24 cellular contexts compared by ENCODE assay signal in the genomic region with DNA sequence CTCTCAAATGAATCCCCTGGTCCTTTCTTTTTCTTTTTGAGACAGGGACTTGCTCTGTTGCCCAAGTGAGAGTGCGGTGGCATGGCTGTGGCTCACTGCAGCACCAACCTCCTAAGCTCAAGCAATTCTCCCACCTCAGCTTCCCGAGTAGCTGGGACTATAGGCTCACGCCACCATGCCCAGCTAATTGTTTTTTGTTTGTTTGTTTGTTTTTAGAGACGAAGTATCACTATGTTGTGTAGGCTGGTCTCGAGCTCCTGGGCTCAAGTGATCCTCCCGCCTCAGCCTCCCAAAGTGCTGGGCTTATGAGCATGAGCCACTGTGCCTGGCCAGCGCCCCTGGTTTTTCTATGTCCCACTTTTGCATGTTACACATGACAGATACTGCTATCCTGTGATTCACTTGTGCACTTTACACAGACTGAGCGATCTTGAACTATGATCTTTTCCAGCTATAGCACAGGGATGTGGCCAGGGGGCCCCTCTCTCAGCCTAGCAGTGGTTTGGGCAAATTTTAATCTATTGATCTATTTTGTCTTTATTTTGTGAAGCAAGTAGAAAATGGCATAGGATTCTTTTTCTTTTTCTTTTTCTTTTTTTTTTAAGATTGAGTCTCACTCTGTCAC. TPM values are rescaled to one million over a fixed set of nuclear protein-coding genes. Genes with fewer than 3 reads are reported as not detected.
"Had no signal": no experiment of that assay in that cellular context is flagged by ENCODE, and none has a peak within 500 bp of the region (broad histone marks: within the 10 kb centered on the region; RNA-seq: fewer than 3 reads in every experiment).

No MANE protein-coding gene starts in this region.

- FAIRE-seq: frontal cortex, islet of Langerhans, urothelium cell line had no signal

- H3K36me3 Mint-ChIP-seq: naive thymus-derived CD8-positive, alpha-beta T cell had no signal

- H3K36me3 ChIP-seq: heart left ventricle, neutrophil, right atrium auricular region had no signal

- DNase-seq: cerebellar nuclear complex; effector CD8-positive, alpha-beta T cell; heart left ventricle; hypothalamus; mammary epithelial cell; naive thymus-derived CD8-positive, alpha-beta T cell; stimulated activated CD4-positive, alpha-beta T cell treated with anti-CD3 and anti-CD28 coated beads, Interleukin-2, amount 100 ng/mL, for 48 hours; trophoblast cell had no signal

- H3K27ac ChIP-seq: coronary artery, heart left ventricle, neutrophil, right atrium auricular region had no signal

- H3K27me3 Mint-ChIP-seq: stimulated activated naive CD8-positive, alpha-beta T cell treated with anti-CD3 and anti-CD28 coated beads, Interleukin-15, Interleukin-2, amounts not matched to agents 100 ng/mL and 50 ng/mL, for 24 hours had no signal

- ATAC-seq: heart left ventricle; left lobe of liver; naive thymus-derived CD8-positive, alpha-beta T cell had no signal

- H3K4me3 Mint-ChIP-seq: stimulated activated naive CD8-positive, alpha-beta T cell treated with anti-CD3 and anti-CD28 coated beads, Interleukin-15, Interleukin-2, amounts not matched to agents 100 ng/mL and 50 ng/mL, for 24 hours had no signal

- H3K4me1 ChIP-seq: heart left ventricle, right atrium auricular region had no signal

- H3K27ac Mint-ChIP-seq: stimulated activated naive CD8-positive, alpha-beta T cell treated with anti-CD3 and anti-CD28 coated beads, Interleukin-15, Interleukin-2, amounts not matched to agents 100 ng/mL and 50 ng/mL, for 24 hours had no signal

- H3K9me3 ChIP-seq: neutrophil had no signal

- H3K4me3 ChIP-seq: coronary artery, heart left ventricle, right atrium auricular region, smooth muscle cell had no signal

RNA-seq across cellular contexts. Expression of a gene that starts 31.3 kb away (rescaled TPM):
- polyA plus RNA-seq: neural cell had no signal

RNA-seq across cellular contexts. Expression of a gene that starts 42.7 kb away (rescaled TPM):
- total RNA-seq: dermis microvascular lymphatic vessel endothelial cell; glomerular endothelial cell; left lobe of liver; mammary epithelial cell; mesenteric fat pad; naive thymus-derived CD8-positive, alpha-beta T cell; osteocyte; pulmonary artery endothelial cell; smooth muscle cell; subcutaneous adipose tissue had no signal
- polyA plus RNA-seq: naive thymus-derived CD8-positive, alpha-beta T cell; neural cell; smooth muscle cell had no signal
